In genomic region chrX:14873676-14874049, GRCh38 we compare ENCODE assay signal across 8 cellular contexts. TPM values are rescaled to one million over a fixed set of nuclear protein-coding genes. Genes with fewer than 3 reads are reported as not detected.
DNase-seq lines count a peak whose midpoint lies in the region; ATAC-seq, FAIRE-seq and TF ChIP-seq lines count a peak whose summit lies in the region.

No MANE protein-coding gene starts in this region.

- peak overlapping the region; percentile 84 for H3K4me3 Mint-ChIP-seq in T-helper 1 cell treated with Interleukin-12 subunit alpha and Interleukin-12 subunit beta and Interleukin-4 antibody, amounts not matched to agents 30 μg/mL and 1 μg/mL, for 36 hours
- peak overlapping the region; percentile 83 for H3K4me3 Mint-ChIP-seq in activated naive CD8-positive, alpha-beta T cell treated with anti-CD3 and anti-CD28 coated beads for 36 hours

- FAIRE-seq in kidney (lab: Jason Lieb, UNC), result no peak

- peak overlapping the region; percentile 91 to 96 for H3K4me3 ChIP-seq in kidney (ENCODE audit: low read length in 2 of 2)

- DNase-seq in T-helper 1 cell, result no peak
- no peak for DNase-seq in activated naive CD8-positive, alpha-beta T cell treated with anti-CD3 and anti-CD28 coated beads for 36 hours
- DNase-seq in kidney, result no peak
- DNase-seq in substantia nigra (lab: John Stamatoyannopoulos, UW), result no peak
- DNase-seq in stimulated activated CD8-positive, alpha-beta memory T cell treated with anti-CD3 and anti-CD28 coated beads, Interleukin-4, amount 100 ng/mL, for 48 hours, result no peak
- no peak for DNase-seq in cerebellar cortex (ENCODE audit: low spot score)

- TF ChIP-seq CTCF in kidney (IDR thresholded peaks at IDR 0.05; ENCODE audit: borderline replicate concordance, extremely low read depth, insufficient read depth), result no peak

- H3K9me3 ChIP-seq in kidney (ENCODE audit: control insufficient read depth in 1 of 2, low read length in 2 of 2), result no peaks in the 10 kb centered on the region

- no peaks in the 10 kb centered on the region for H3K9me3 Mint-ChIP-seq in T-helper 1 cell treated with Interleukin-12 subunit alpha and Interleukin-12 subunit beta and Interleukin-4 antibody, amounts not matched to agents 30 μg/mL and 1 μg/mL, for 36 hours
- no peaks in the 10 kb centered on the region for H3K9me3 Mint-ChIP-seq in activated naive CD8-positive, alpha-beta T cell treated with anti-CD3 and anti-CD28 coated beads for 36 hours

- peak overlapping the region; percentile 82 to 86 for H3K9ac ChIP-seq in kidney (ENCODE audit: low read length in 2 of 2)

- no peaks in the 10 kb centered on the region for H3K4me1 ChIP-seq in kidney (ENCODE audit: control insufficient read depth in 1 of 2, insufficient read depth in 1 of 2, low read depth in 1 of 2, low read length in 2 of 2)

- H3K36me3 Mint-ChIP-seq in T-helper 1 cell treated with Interleukin-12 subunit alpha and Interleukin-12 subunit beta and Interleukin-4 antibody, amounts not matched to agents 30 μg/mL and 1 μg/mL, for 36 hours (ENCODE audit: low read depth), result peaks cover 11% of the 10 kb centered on the region
- peaks cover 14% of the 10 kb centered on the region for H3K36me3 Mint-ChIP-seq in activated naive CD8-positive, alpha-beta T cell treated with anti-CD3 and anti-CD28 coated beads for 36 hours

- H3K4me1 Mint-ChIP-seq in T-helper 1 cell treated with Interleukin-12 subunit alpha and Interleukin-12 subunit beta and Interleukin-4 antibody, amounts not matched to agents 30 μg/mL and 1 μg/mL, for 36 hours (ENCODE audit: low read depth), result peaks cover 19% of the 10 kb centered on the region
- H3K4me1 Mint-ChIP-seq in activated naive CD8-positive, alpha-beta T cell treated with anti-CD3 and anti-CD28 coated beads for 36 hours, result peaks cover 5% of the 10 kb centered on the region

- intact Hi-C loops in kidney (cut with DNase I), result no loop called here

- H3K27ac Mint-ChIP-seq in T-helper 1 cell treated with Interleukin-12 subunit alpha and Interleukin-12 subunit beta and Interleukin-4 antibody, amounts not matched to agents 30 μg/mL and 1 μg/mL, for 36 hours, result peak overlapping the region; percentile 78
- peak overlapping the region; percentile 76 for H3K27ac Mint-ChIP-seq in activated naive CD8-positive, alpha-beta T cell treated with anti-CD3 and anti-CD28 coated beads for 36 hours

- H3K27me3 Mint-ChIP-seq in T-helper 1 cell treated with Interleukin-12 subunit alpha and Interleukin-12 subunit beta and Interleukin-4 antibody, amounts not matched to agents 30 μg/mL and 1 μg/mL, for 36 hours (ENCODE audit: low read depth), result no peaks in the 10 kb centered on the region
- H3K27me3 Mint-ChIP-seq in activated naive CD8-positive, alpha-beta T cell treated with anti-CD3 and anti-CD28 coated beads for 36 hours, result no peaks in the 10 kb centered on the region

- no peaks in the 10 kb centered on the region for H3K36me3 ChIP-seq in kidney (ENCODE audit: control insufficient read depth in 1 of 2, insufficient read depth in 2 of 2, low read length in 2 of 2)

- no peak for ATAC-seq in HG02885 (IDR thresholded peaks at IDR 0.05; ENCODE audit: poor library complexity, unreplicated experiment)

- H3K27ac ChIP-seq in kidney (ENCODE audit: low read depth in 2 of 2, low read length in 2 of 2), result peak overlapping the region in 1 of 2 donors; percentile 53
- peak overlapping the region; percentile 88 for H3K27ac ChIP-seq in substantia nigra (ENCODE audit: low read depth, low read length, poor library complexity, severe bottlenecking)

RNA-seq across cellular contexts. Expression of gene MOSPD2, which starts 0.4 kb away (rescaled TPM):
- total RNA-seq in activated naive CD8-positive, alpha-beta T cell treated with anti-CD3 and anti-CD28 coated beads for 36 hours, result 1 to 10 TPM; 9.1 to 9.6 TPM
- 14.4 TPM for total RNA-seq in kidney
- 4.0 TPM for polyA plus RNA-seq in kidney (ENCODE audit: insufficient read depth, low read depth, low replicate concordance)

RNA-seq across cellular contexts. Expression of gene FANCB, which starts 0.8 kb away (rescaled TPM):
- total RNA-seq in activated naive CD8-positive, alpha-beta T cell treated with anti-CD3 and anti-CD28 coated beads for 36 hours, result 10 to 100 TPM; 13.6 to 14.0 TPM
- 1.4 TPM for total RNA-seq in kidney
- not detected for polyA plus RNA-seq in kidney (ENCODE audit: insufficient read depth, low read depth, low replicate concordance)
